In genomic region chr15:66622677-66623076, GRCh38 we compare ENCODE assay signal across 1 cellular context.
TF ChIP-seq lines count a peak whose summit lies in the region.

No MANE protein-coding gene starts in this region.

TF ChIP-seq in HepG2, 621 proteins besides CTCF, POLR2A, EP300 and RAD21:
- no peak for TF ChIP-seq KLF9 (CRISPR knock-in tag; IDR thresholded peaks at IDR 0.05; ENCODE audit: low read depth)
- TF ChIP-seq ZNF615 (CRISPR knock-in tag; IDR thresholded peaks at IDR 0.05; ENCODE audit: borderline replicate concordance), result no peak
- no peak for TF ChIP-seq ZNF816 (CRISPR knock-in tag; IDR thresholded peaks at IDR 0.05; ENCODE audit: borderline replicate concordance)
- no peak for TF ChIP-seq KDM2A (CRISPR knock-in tag; IDR thresholded peaks at IDR 0.05; ENCODE audit: borderline replicate concordance, low read depth)
- TF ChIP-seq CENPT (CRISPR knock-in tag; IDR thresholded peaks at IDR 0.05; ENCODE audit: low read depth), result no peak
- no peak for TF ChIP-seq GABPA (IDR thresholded peaks at IDR 0.05; ENCODE audit: low read depth, low read length)
- TF ChIP-seq GABPA (CRISPR knock-in tag; IDR thresholded peaks at IDR 0.05; ENCODE audit: low read depth), result no peak
- TF ChIP-seq ZNF33B (CRISPR knock-in tag; IDR thresholded peaks at IDR 0.05), result no peak
- TF ChIP-seq CBX5 (CRISPR knock-in tag; IDR thresholded peaks at IDR 0.05; ENCODE audit: borderline replicate concordance), result no peak
- no peak for TF ChIP-seq ARID5B (CRISPR knock-in tag; IDR thresholded peaks at IDR 0.05)
- no peak for TF ChIP-seq HDAC6 (IDR thresholded peaks at IDR 0.05; ENCODE audit: low read depth, low read length)
- no peak for TF ChIP-seq EED (CRISPR knock-in tag; IDR thresholded peaks at IDR 0.05)
- no peak for TF ChIP-seq KDM1A (CRISPR knock-in tag; IDR thresholded peaks at IDR 0.05)
- TF ChIP-seq PRDM10 (CRISPR knock-in tag; IDR thresholded peaks at IDR 0.05; ENCODE audit: low read depth), result no peak
- no peak for TF ChIP-seq ZNF558 (CRISPR knock-in tag; IDR thresholded peaks at IDR 0.05; ENCODE audit: borderline replicate concordance)
